Comparison of ENCODE assay signal across 14 cellular contexts in the genomic region with DNA sequence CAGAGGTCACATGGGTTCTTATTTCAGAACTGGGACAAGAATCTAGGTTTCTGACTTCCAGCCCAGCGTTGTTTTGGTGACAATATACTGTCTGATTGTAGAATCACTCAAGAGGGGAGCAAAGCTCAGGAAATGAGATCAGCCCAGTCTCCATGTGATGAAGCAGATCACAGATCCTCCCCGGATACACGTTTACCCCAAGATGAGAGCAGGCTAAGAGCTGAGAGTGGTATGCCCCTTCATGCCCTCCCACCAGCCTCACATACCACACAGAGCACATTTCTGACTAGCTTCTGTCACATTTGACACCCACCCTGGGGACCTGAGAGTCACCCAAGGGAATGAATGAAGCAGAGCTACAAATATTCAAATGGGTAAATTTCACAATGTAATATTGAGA. TPM values are rescaled to one million over a fixed set of nuclear protein-coding genes. Genes with fewer than 3 reads are reported as not detected.
DNase-seq lines count a peak whose midpoint lies in the region; ATAC-seq and TF ChIP-seq lines count a peak whose summit lies in the region.
"Had no signal": no experiment of that assay in that cellular context is flagged by ENCODE, and none has a peak within 500 bp of the region (broad histone marks: within the 10 kb centered on the region; RNA-seq: fewer than 3 reads in every experiment).

No MANE protein-coding gene starts in this region.

- H3K27ac Mint-ChIP-seq in activated CD8-positive, alpha-beta T cell treated with anti-CD3 and anti-CD28 coated beads for 36 hours: peak overlapping the region; percentile 92
- peak overlapping the region; percentile 30 for H3K27ac Mint-ChIP-seq in dendritic cell treated with granulocyte-macrophage colony-stimulating factor and Interleukin-4, amounts not matched to agents 40 ng/mL and 50 ng/mL, for 4 days

- intact Hi-C loops in activated CD8-positive, alpha-beta T cell treated with anti-CD3 and anti-CD28 coated beads for 36 hours (cut with micrococcal nuclease): no loop called here
- intact Hi-C loops in dendritic cell treated with granulocyte-macrophage colony-stimulating factor and Interleukin-4, amounts not matched to agents 40 ng/mL and 50 ng/mL, for 4 days (cut with micrococcal nuclease): no loop called here
- intact Hi-C loops in Right ventricle myocardium inferior (cut with DNase I): no loop called here

- peaks cover 50% of the 10 kb centered on the region for H3K36me3 Mint-ChIP-seq in activated CD8-positive, alpha-beta T cell treated with anti-CD3 and anti-CD28 coated beads for 36 hours (ENCODE audit: low read depth)
- H3K36me3 Mint-ChIP-seq in dendritic cell treated with granulocyte-macrophage colony-stimulating factor and Interleukin-4, amounts not matched to agents 40 ng/mL and 50 ng/mL, for 4 days (ENCODE audit: low read depth): no peaks in the 10 kb centered on the region

- no peak for TF ChIP-seq CTCF in activated CD8-positive, alpha-beta T cell treated with anti-CD3 and anti-CD28 coated beads for 36 hours (IDR thresholded peaks at IDR 0.05)

- DNase-seq in activated CD4-positive, CD25-positive, alpha-beta regulatory T cell (lab: John Stamatoyannopoulos, UW): no peak
- DNase-seq in activated CD8-positive, alpha-beta T cell treated with anti-CD3 and anti-CD28 coated beads for 36 hours: peak; percentile 73
- DNase-seq in stimulated activated naive CD4-positive, alpha-beta T cell treated with Interleukin-2 at 50 U/mL for 16 hours (lab: John Stamatoyannopoulos, UW): peak; percentile 61
- no peak for DNase-seq in Right ventricle myocardium inferior (ENCODE audit: missing footprints)
- no peak for DNase-seq in kidney tubule cell (ENCODE audit: low spot score)
- DNase-seq: 8988T, H7, Karpas-422, NCI-H1436 treated with DMSO at 0.1 percent for 48 hours, NCI-H510A had no signal

- H3K4me3 Mint-ChIP-seq in activated CD8-positive, alpha-beta T cell treated with anti-CD3 and anti-CD28 coated beads for 36 hours: peak overlapping the region; percentile 66
- no peak overlapping the region for H3K4me3 Mint-ChIP-seq in dendritic cell treated with granulocyte-macrophage colony-stimulating factor and Interleukin-4, amounts not matched to agents 40 ng/mL and 50 ng/mL, for 4 days

- H3K9me3 Mint-ChIP-seq in activated CD8-positive, alpha-beta T cell treated with anti-CD3 and anti-CD28 coated beads for 36 hours: peaks cover 10% of the 10 kb centered on the region
- no peaks in the 10 kb centered on the region for H3K9me3 Mint-ChIP-seq in dendritic cell treated with granulocyte-macrophage colony-stimulating factor and Interleukin-4, amounts not matched to agents 40 ng/mL and 50 ng/mL, for 4 days

- CTCF ChIA-PET in activated CD8-positive, alpha-beta T cell treated with anti-CD3 and anti-CD28 coated beads for 36 hours (lab: Charles Lee): interaction anchor here (0.7 to 1.8 kb wide), 10 partner anchors 8 to 76 kb away, joined by 3 to 8 read pairs (median 4); no protein-coding TSS in a partner anchor

- ATAC-seq in activated CD4-positive, CD25-positive, alpha-beta regulatory T cell treated with anti-CD3 and anti-CD28 coated beads, Interleukin-2, amount 50 U/mL, for 24 hours: peak; percentile 94 to 97
- peak; percentile 97 for ATAC-seq in activated CD8-positive, alpha-beta T cell treated with anti-CD3 and anti-CD28 coated beads for 36 hours
- ATAC-seq in Right ventricle myocardium inferior (no peak), GM21367 (IDR thresholded peaks at IDR 0.05; ENCODE audit: unreplicated experiment) (no peak)
- ATAC-seq: Panc1 had no signal

- POLR2A ChIA-PET in activated CD8-positive, alpha-beta T cell treated with anti-CD3 and anti-CD28 coated beads for 36 hours (lab: Charles Lee): interaction anchor here (0.7 to 1.3 kb wide), 6 partner anchors 11 to 39 kb away, joined by 3 to 5 read pairs (median 4); no protein-coding TSS in a partner anchor

- H3K4me1 Mint-ChIP-seq in activated CD8-positive, alpha-beta T cell treated with anti-CD3 and anti-CD28 coated beads for 36 hours (ENCODE audit: low read depth): peaks cover 70% of the 10 kb centered on the region
- H3K4me1 Mint-ChIP-seq in dendritic cell treated with granulocyte-macrophage colony-stimulating factor and Interleukin-4, amounts not matched to agents 40 ng/mL and 50 ng/mL, for 4 days (ENCODE audit: low read depth): peaks cover 20% of the 10 kb centered on the region

- H3K27me3 Mint-ChIP-seq in activated CD8-positive, alpha-beta T cell treated with anti-CD3 and anti-CD28 coated beads for 36 hours: no peaks in the 10 kb centered on the region
- H3K27me3 Mint-ChIP-seq in dendritic cell treated with granulocyte-macrophage colony-stimulating factor and Interleukin-4, amounts not matched to agents 40 ng/mL and 50 ng/mL, for 4 days: peaks cover 6% of the 10 kb centered on the region

RNA-seq across cellular contexts. Expression of gene PRKCQ, which starts 27.1 kb away (rescaled TPM):
- 10 to 100 TPM; 46.3 to 47.1 TPM for total RNA-seq in activated CD8-positive, alpha-beta T cell treated with anti-CD3 and anti-CD28 coated beads for 36 hours
- 0.16 TPM for total RNA-seq in Right ventricle myocardium inferior

Comparison
In these comparisons a context has a peak if more than half of its experiments do, and no peak if none do; other contexts are left out.
1. ATAC-seq: peak in activated CD4-positive, CD25-positive, alpha-beta regulatory T cell treated with anti-CD3 and anti-CD28 coated beads, Interleukin-2, amount 50 U/mL, for 24 hours (2 of 2) and activated CD8-positive, alpha-beta T cell treated with anti-CD3 and anti-CD28 coated beads for 36 hours (single experiment); none in Right ventricle myocardium inferior (single experiment) and GM21367 (single experiment).
2. DNase-seq: peak in activated CD8-positive, alpha-beta T cell treated with anti-CD3 and anti-CD28 coated beads for 36 hours (single experiment) and stimulated activated naive CD4-positive, alpha-beta T cell treated with Interleukin-2 at 50 U/mL for 16 hours (single experiment); none in activated CD4-positive, CD25-positive, alpha-beta regulatory T cell (0 of 4), Right ventricle myocardium inferior (single experiment) and kidney tubule cell (single experiment).
3. RNA of gene PRKCQ, which starts 27.1 kb away (total RNA-seq): 46.3 to 47.1 TPM in activated CD8-positive, alpha-beta T cell treated with anti-CD3 and anti-CD28 coated beads for 36 hours; 0.16 TPM in Right ventricle myocardium inferior (single experiment); every median in the first group is over 10 times any median in the second.